Comparison of ENCODE assay signal across 17 cellular contexts in the genomic region with DNA sequence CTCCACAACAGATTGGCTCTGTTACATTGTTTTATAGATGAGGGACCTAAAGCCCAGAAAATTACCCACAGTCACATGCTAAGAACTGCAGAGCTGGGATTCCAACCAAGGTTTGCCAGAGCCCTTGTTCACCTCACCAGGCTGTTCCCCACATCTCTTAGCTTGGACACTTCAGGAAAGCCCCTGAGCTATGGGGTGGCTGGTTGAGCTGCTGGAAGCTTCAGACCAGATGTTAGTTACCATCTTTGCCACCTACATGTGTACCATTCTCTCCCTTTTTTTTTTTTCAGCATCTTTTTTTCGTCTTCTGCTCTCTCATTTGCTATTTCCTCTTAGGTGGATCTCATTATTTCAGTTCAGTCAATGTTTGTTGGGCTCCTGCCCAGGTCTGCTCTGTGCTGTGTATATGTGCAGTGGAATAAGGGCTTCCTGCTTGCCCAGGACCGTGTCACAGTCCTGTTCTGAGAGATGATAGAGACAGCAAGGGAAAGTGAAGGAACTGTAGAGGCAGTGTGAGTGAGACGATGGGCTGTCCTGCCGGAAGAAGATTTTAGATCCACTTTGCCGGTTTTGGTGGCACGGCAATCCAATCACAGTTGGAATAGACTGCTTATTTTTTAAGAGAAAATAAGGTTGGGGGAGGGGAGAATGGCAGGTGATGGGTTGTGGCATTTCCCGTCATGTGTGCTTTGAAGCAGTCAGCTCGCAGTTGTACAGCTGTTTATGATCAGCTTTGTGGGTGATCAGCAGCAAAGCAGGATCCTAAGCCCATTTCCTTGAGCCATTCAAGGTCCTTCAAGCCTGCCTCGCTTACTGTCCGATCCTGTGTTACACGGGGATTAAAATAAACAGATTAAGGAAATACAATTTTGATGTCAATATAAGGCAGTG.
DNase-seq lines count a peak whose midpoint lies in the region; ATAC-seq, FAIRE-seq and TF ChIP-seq lines count a peak whose summit lies in the region.
"Had no signal": no experiment of that assay in that cellular context is flagged by ENCODE, and none has a peak within 500 bp of the region (broad histone marks: within the 10 kb centered on the region; RNA-seq: fewer than 3 reads in every experiment).

No MANE protein-coding gene starts in this region.

- peak overlapping the region; percentile 2 to 90 (median 81) for H3K27ac Mint-ChIP-seq in CD4-positive, alpha-beta memory T cell
- H3K27ac Mint-ChIP-seq: natural killer cell treated with Interleukin-12 subunit alpha and Interleukin-12 subunit beta and Interleukin-15 and Interleukin-18, amount 100 ng/mL, for 72 hours had no signal

- no peaks in the 10 kb centered on the region for H3K27me3 ChIP-seq in CD4-positive, alpha-beta memory T cell (ENCODE audit: insufficient read depth, low read length)
- no peaks in the 10 kb centered on the region for H3K27me3 ChIP-seq in DND-41 (ENCODE audit: insufficient read depth, low read length, poor library complexity)
- H3K27me3 ChIP-seq: esophagus squamous epithelium, suprapubic skin had no signal

- peak overlapping the region; percentile 49 to 80 (median 68) for H3K4me3 Mint-ChIP-seq in CD4-positive, alpha-beta memory T cell
- H3K4me3 Mint-ChIP-seq: natural killer cell treated with Interleukin-12 subunit alpha and Interleukin-12 subunit beta and Interleukin-15 and Interleukin-18, amount 100 ng/mL, for 72 hours had no signal

- CTCF ChIA-PET in CD4-positive, alpha-beta memory T cell (lab: Charles Lee; ENCODE audit: partially characterized antibody): interaction anchor here (0.9 to 5.3 kb wide), 10 partner anchors 9 to 278 kb away, joined by 3 to 84 read pairs (median 4); partner anchors contain the start of gene RTN4

- H3K9me3 Mint-ChIP-seq in CD4-positive, alpha-beta memory T cell: peaks cover 0 to 7% (median 0%) of the 10 kb centered on the region in 8 donors
- H3K9me3 Mint-ChIP-seq: natural killer cell treated with Interleukin-12 subunit alpha and Interleukin-12 subunit beta and Interleukin-15 and Interleukin-18, amount 100 ng/mL, for 72 hours had no signal

- DNase-seq in CD4-positive, alpha-beta memory T cell: peak in 4 of 5 donors; percentile 32 to 55 (median 42)
- DNase-seq in DND-41: peak; percentile 55
- peak; percentile 1 for DNase-seq in activated CD4-positive, alpha-beta T cell treated with anti-CD3 and anti-CD28 coated beads, Interleukin-2, amount 50 U/mL, for 1 hour
- DNase-seq in HTR-8/SVneo (ENCODE audit: insufficient read length, low spot score): no peak
- DNase-seq: dermis blood vessel endothelial cell, esophagus squamous epithelium, NCI-H2029 treated with DMSO at 0.1 percent for 48 hours, NCI-H526, psoas muscle had no signal

- TF ChIP-seq CTCF in DND-41 (IDR thresholded peaks at IDR 0.05; ENCODE audit: borderline replicate concordance, extremely low read depth, low read length, poor library complexity, severe bottlenecking): no peak

- no peaks in the 10 kb centered on the region for H3K79me2 ChIP-seq in DND-41 (ENCODE audit: insufficient read depth, low read length)

- ATAC-seq in DND-41 (ENCODE audit: insufficient read depth, low read depth) (peak; percentile 79), HG03571 (IDR thresholded peaks at IDR 0.05; ENCODE audit: unreplicated experiment) (no peak), esophagus mucosa (no peak)
- ATAC-seq: natural killer cell treated with Interleukin-12 subunit alpha and Interleukin-12 subunit beta and Interleukin-15 and Interleukin-18, amount 100 ng/mL, for 72 hours; psoas muscle had no signal

- H3K9me3 ChIP-seq in CD4-positive, alpha-beta memory T cell (ENCODE audit: control insufficient read depth in 1 of 2, low read length in 2 of 2): no peaks in the 10 kb centered on the region
- peaks cover 5% of the 10 kb centered on the region for H3K9me3 ChIP-seq in DND-41 (ENCODE audit: insufficient read depth, low read length, severe bottlenecking)
- H3K9me3 ChIP-seq: psoas muscle, suprapubic skin had no signal

- H3K9ac ChIP-seq in DND-41 (ENCODE audit: low read depth, low read length): no peak overlapping the region

- H3K4me1 Mint-ChIP-seq in CD4-positive, alpha-beta memory T cell: peaks cover 11 to 17% (median 15%) of the 10 kb centered on the region in 4 donors

- H3K4me2 ChIP-seq in DND-41 (ENCODE audit: insufficient read depth, low read length): peak overlapping the region; percentile 12; the same call in 1 of the 2 replicates

- H3K36me3 Mint-ChIP-seq in CD4-positive, alpha-beta memory T cell: peaks cover 0 to 9% of the 10 kb centered on the region in 2 donors
- H3K36me3 Mint-ChIP-seq: natural killer cell treated with Interleukin-12 subunit alpha and Interleukin-12 subunit beta and Interleukin-15 and Interleukin-18, amount 100 ng/mL, for 72 hours had no signal

- H3K36me3 ChIP-seq in CD4-positive, alpha-beta memory T cell (ENCODE audit: insufficient read depth, low read length): no peaks in the 10 kb centered on the region
- no peaks in the 10 kb centered on the region for H3K36me3 ChIP-seq in DND-41 (ENCODE audit: insufficient read depth, low read length)
- H3K36me3 ChIP-seq: esophagus squamous epithelium, suprapubic skin had no signal

- no peak overlapping the region for H3K27ac ChIP-seq in CD4-positive, alpha-beta memory T cell (ENCODE audit: low read depth, low read length)
- H3K27ac ChIP-seq in DND-41 (ENCODE audit: low read length) (no peak overlapping the region), cingulate gyrus (ENCODE audit: low read depth, low read length) (peak overlapping the region; percentile 1)
- H3K27ac ChIP-seq: C4-2B, esophagus squamous epithelium, psoas muscle, suprapubic skin had no signal

- no peak for FAIRE-seq in HTR-8/SVneo (lab: Jason Lieb, UNC)
- FAIRE-seq: GM12891, RCC 7860 had no signal

- H4K20me1 ChIP-seq in DND-41 (ENCODE audit: insufficient read depth, low read length): no peaks in the 10 kb centered on the region

- H3K27me3 Mint-ChIP-seq in CD4-positive, alpha-beta memory T cell: no peaks in the 10 kb centered on the region

- H3K4me1 ChIP-seq in CD4-positive, alpha-beta memory T cell (ENCODE audit: insufficient read depth, low read length): peaks cover 19% of the 10 kb centered on the region
- peaks cover 11% of the 10 kb centered on the region for H3K4me1 ChIP-seq in DND-41 (ENCODE audit: insufficient read depth, low read length)
- H3K4me1 ChIP-seq: suprapubic skin had no signal

- POLR2A ChIA-PET in CD4-positive, alpha-beta memory T cell (lab: Charles Lee; ENCODE audit: partially characterized antibody): interaction anchor here (0.6 to 1.5 kb wide), 5 partner anchors 29 to 372 kb away, joined by 3 to 8 read pairs (median 3); partner anchors contain the start of gene MTIF2

- H3K4me3 ChIP-seq in CD4-positive, alpha-beta memory T cell (ENCODE audit: low read length in 2 of 2): no peak overlapping the region
- no peak overlapping the region for H3K4me3 ChIP-seq in DND-41 (ENCODE audit: low read depth in 1 of 2, low read length in 2 of 2)
- H3K4me3 ChIP-seq: esophagus squamous epithelium, psoas muscle, suprapubic skin had no signal

- no peak overlapping the region for H2AFZ ChIP-seq in DND-41 (ENCODE audit: low read depth, low read length)

- intact Hi-C loops in CD4-positive, alpha-beta memory T cell (cut with micrococcal nuclease): no loop called here
